ENCODE assay signal across 16 cellular contexts in the genomic region with DNA sequence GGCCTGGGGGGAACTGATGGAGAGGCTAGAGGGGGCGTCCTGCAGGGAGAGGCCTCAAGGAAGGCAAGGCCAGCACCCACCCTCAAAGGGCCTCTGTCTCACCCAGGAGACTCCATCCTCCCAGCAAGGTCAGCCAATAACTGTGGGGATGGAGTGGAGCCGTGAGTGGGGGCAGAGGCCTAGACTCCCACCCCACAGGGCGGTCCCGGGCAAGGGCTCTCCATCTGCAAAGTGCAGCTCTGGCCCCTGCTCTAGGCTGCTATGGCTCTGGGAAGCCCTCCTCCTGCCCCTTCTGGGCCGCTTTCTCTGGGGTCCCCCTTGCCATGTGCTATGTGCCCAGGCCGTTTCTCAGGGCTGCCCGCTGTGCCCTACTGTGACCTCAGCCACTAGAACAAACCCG.
A peak's percentile ranks its signal among the peaks of the same experiment; 100 is the strongest.
DNase-seq lines count a peak whose midpoint lies in the region; ATAC-seq and TF ChIP-seq lines count a peak whose summit lies in the region.
"Had no signal": no experiment of that assay in that cellular context is flagged by ENCODE, and none has a peak within 500 bp of the region (broad histone marks: within the 10 kb centered on the region; RNA-seq: fewer than 3 reads in every experiment).

No MANE protein-coding gene starts in this region.

- peak overlapping the region; percentile 65 for H3K9ac ChIP-seq in adipocyte (ENCODE audit: low read length)

- H3K4me3 Mint-ChIP-seq in stimulated activated naive CD8-positive, alpha-beta T cell treated with anti-CD3 and anti-CD28 coated beads, Interleukin-15, amount 100 ng/mL, for 72 hours, result no peak overlapping the region
- no peak overlapping the region for H3K4me3 Mint-ChIP-seq in nephron progenitor cell
- H3K4me3 Mint-ChIP-seq in stimulated activated memory B cell treated with anti-CD40 and anti-IgM and Interleukin-4, amounts not matched to agents 10 μg/mL and 1 μg/mL and 100 μg/mL, for 72 hours, result no peak overlapping the region
- H3K4me3 Mint-ChIP-seq: activated T-helper 17 cell treated with anti-CD3 and anti-CD28 coated beads, Interleukin-2, amount 50 U/mL, for 72 hours; CD8-positive, alpha-beta T cell had no signal

- H3K27me3 Mint-ChIP-seq in stimulated activated naive CD8-positive, alpha-beta T cell treated with anti-CD3 and anti-CD28 coated beads, Interleukin-15, amount 100 ng/mL, for 72 hours, result no peaks in the 10 kb centered on the region
- H3K27me3 Mint-ChIP-seq in nephron progenitor cell (ENCODE audit: low read depth, poor library complexity), result peaks cover 3% of the 10 kb centered on the region
- no peaks in the 10 kb centered on the region for H3K27me3 Mint-ChIP-seq in stimulated activated memory B cell treated with anti-CD40 and anti-IgM and Interleukin-4, amounts not matched to agents 10 μg/mL and 1 μg/mL and 100 μg/mL, for 72 hours
- H3K27me3 Mint-ChIP-seq: activated T-helper 17 cell treated with anti-CD3 and anti-CD28 coated beads, Interleukin-2, amount 50 U/mL, for 72 hours had no signal

- H3K9me3 ChIP-seq in adipocyte (ENCODE audit: control insufficient read depth, low read length), result no peaks in the 10 kb centered on the region

- H3K4me1 ChIP-seq in adipocyte (ENCODE audit: control insufficient read depth, insufficient read depth, low read length), result peaks cover 10% of the 10 kb centered on the region

- peaks cover 2% of the 10 kb centered on the region for H3K36me3 Mint-ChIP-seq in nephron progenitor cell (ENCODE audit: low read depth)
- H3K36me3 Mint-ChIP-seq in stimulated activated memory B cell treated with anti-CD40 and anti-IgM and Interleukin-4, amounts not matched to agents 10 μg/mL and 1 μg/mL and 100 μg/mL, for 72 hours, result peaks cover 38% of the 10 kb centered on the region

- H3K9me3 Mint-ChIP-seq in stimulated activated naive CD8-positive, alpha-beta T cell treated with anti-CD3 and anti-CD28 coated beads, Interleukin-15, amount 100 ng/mL, for 72 hours, result no peaks in the 10 kb centered on the region
- no peaks in the 10 kb centered on the region for H3K9me3 Mint-ChIP-seq in nephron progenitor cell
- H3K9me3 Mint-ChIP-seq in stimulated activated memory B cell treated with anti-CD40 and anti-IgM and Interleukin-4, amounts not matched to agents 10 μg/mL and 1 μg/mL and 100 μg/mL, for 72 hours, result no peaks in the 10 kb centered on the region
- H3K9me3 Mint-ChIP-seq: activated naive CD4-positive, alpha-beta T cell treated with anti-CD3 and anti-CD28 coated beads, Interleukin-2, amount 50 U/mL, for 72 hours; activated T-helper 17 cell treated with anti-CD3 and anti-CD28 coated beads, Interleukin-2, amount 50 U/mL, for 72 hours; CD8-positive, alpha-beta T cell had no signal

- TF ChIP-seq CTCF in nephron progenitor cell (IDR thresholded peaks at IDR 0.05), result no peak

- peaks cover 6% of the 10 kb centered on the region for H3K4me1 Mint-ChIP-seq in stimulated activated naive CD8-positive, alpha-beta T cell treated with anti-CD3 and anti-CD28 coated beads, Interleukin-15, amount 100 ng/mL, for 72 hours
- peaks cover 19% of the 10 kb centered on the region for H3K4me1 Mint-ChIP-seq in nephron progenitor cell
- no peaks in the 10 kb centered on the region for H3K4me1 Mint-ChIP-seq in stimulated activated memory B cell treated with anti-CD40 and anti-IgM and Interleukin-4, amounts not matched to agents 10 μg/mL and 1 μg/mL and 100 μg/mL, for 72 hours
- H3K4me1 Mint-ChIP-seq: activated T-helper 17 cell treated with anti-CD3 and anti-CD28 coated beads, Interleukin-2, amount 50 U/mL, for 72 hours had no signal

- DNase-seq in stimulated activated naive CD8-positive, alpha-beta T cell treated with anti-CD3 and anti-CD28 coated beads, Interleukin-15, amount 100 ng/mL, for 72 hours, result no peak
- DNase-seq in stimulated activated naive CD8-positive, alpha-beta T cell treated with anti-CD3 and anti-CD28 coated beads, Interleukin-15, Interleukin-2, amounts not matched to agents 100 U/mL and 50 U/mL, for 24 hours, result no peak
- no peak for DNase-seq in adipocyte (ENCODE audit: low read depth)
- DNase-seq in nephron progenitor cell, result no peak
- DNase-seq: CD8-positive, alpha-beta T cell; HCEC 1CT; Karpas-422; NCI-H1694 treated with DMSO at 0.1 percent for 48 hours; NCI-H69; RPMI8226 had no signal

- H3K4me3 ChIP-seq in adipocyte (ENCODE audit: low read length), result no peak overlapping the region

- peak; percentile 16 for ATAC-seq in stimulated activated naive CD8-positive, alpha-beta T cell treated with anti-CD3 and anti-CD28 coated beads, Interleukin-15, amount 100 ng/mL, for 72 hours
- ATAC-seq in stimulated activated naive CD8-positive, alpha-beta T cell treated with anti-CD3 and anti-CD28 coated beads, Interleukin-15, Interleukin-2, amounts not matched to agents 100 U/mL and 50 U/mL, for 24 hours, result no peak
- ATAC-seq in stimulated activated memory B cell treated with anti-CD40 and anti-IgM and Interleukin-4, amounts not matched to agents 10 μg/mL and 1 μg/mL and 100 μg/mL, for 72 hours, result no peak
- ATAC-seq in HG03175 (IDR thresholded peaks at IDR 0.05; ENCODE audit: unreplicated experiment), result no peak
- no peak for ATAC-seq in HG02870 (IDR thresholded peaks at IDR 0.05; ENCODE audit: unreplicated experiment)
- no peak for ATAC-seq in GM21825 (IDR thresholded peaks at IDR 0.05; ENCODE audit: unreplicated experiment)
- ATAC-seq: activated T-helper 17 cell treated with anti-CD3 and anti-CD28 coated beads, Interleukin-2, amount 50 U/mL, for 72 hours; CD8-positive, alpha-beta T cell had no signal

- no peak overlapping the region for H3K27ac Mint-ChIP-seq in stimulated activated naive CD8-positive, alpha-beta T cell treated with anti-CD3 and anti-CD28 coated beads, Interleukin-15, amount 100 ng/mL, for 72 hours
- peak overlapping the region; percentile 39 for H3K27ac Mint-ChIP-seq in nephron progenitor cell
- H3K27ac Mint-ChIP-seq in stimulated activated memory B cell treated with anti-CD40 and anti-IgM and Interleukin-4, amounts not matched to agents 10 μg/mL and 1 μg/mL and 100 μg/mL, for 72 hours, result no peak overlapping the region

- H3K36me3 ChIP-seq in adipocyte (ENCODE audit: control insufficient read depth, insufficient read depth, low read length, severe bottlenecking), result peaks cover 86% of the 10 kb centered on the region

- H3K27me3 ChIP-seq in adipocyte (replicated peaks; ENCODE audit: control insufficient read depth, insufficient read depth, low read length), result no peaks in the 10 kb centered on the region
